In the genomic region with DNA sequence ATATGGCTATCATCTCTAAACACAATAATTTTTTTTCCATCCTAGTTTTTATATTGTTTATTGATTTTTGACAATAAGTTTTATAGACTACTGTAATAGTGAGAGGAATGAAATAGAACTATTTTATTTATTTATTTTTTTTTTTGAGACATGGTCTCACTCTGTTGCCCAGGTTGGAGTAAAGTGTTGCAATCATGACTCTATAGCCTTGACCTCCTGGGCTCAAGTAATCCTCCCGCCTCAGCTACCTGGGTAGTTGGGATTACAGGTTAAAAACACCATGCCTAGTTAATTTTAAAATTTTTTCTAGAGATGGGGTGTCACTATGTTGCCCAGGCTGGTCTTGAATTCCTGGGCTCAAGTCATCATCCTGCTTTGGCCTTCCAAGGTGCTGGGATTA, we compare ENCODE assay signal across 27 cellular contexts.
"Had no signal": no experiment of that assay in that cellular context is flagged by ENCODE, and none has a peak within 500 bp of the region (broad histone marks: within the 10 kb centered on the region; RNA-seq: fewer than 3 reads in every experiment).

No MANE protein-coding gene starts in this region.

- H3K4me1 ChIP-seq: stomach, suprapubic skin, testis, thyroid gland, tibial artery, tibial nerve, transverse colon, upper lobe of left lung, upper lobe of right lung, uterus, vagina had no signal

- H3K4me3 ChIP-seq: stomach, suprapubic skin, testis, thoracic aorta, thyroid gland, tibial artery, tibial nerve, transverse colon, upper lobe of left lung, upper lobe of right lung, uterus, vagina had no signal

- FAIRE-seq: urothelium cell line had no signal

- H3K36me3 ChIP-seq: suprapubic skin, thoracic aorta, thyroid gland, transverse colon, upper lobe of left lung, upper lobe of right lung, uterus, vagina had no signal

- ATAC-seq: stimulated activated effector memory CD8-positive, alpha-beta T cell treated with anti-CD3 and anti-CD28 coated beads, Interleukin-12 subunit alpha, Interleukin-12 subunit beta, amount 100 ng/mL, for 72 hours; stimulated activated memory B cell treated with anti-CD40 and anti-IgM and Interleukin-4, amounts not matched to agents 10 μg/mL and 1 μg/mL and 100 μg/mL, for 72 hours; stimulated activated naive B cell treated with anti-CD40 and anti-IgM and Interleukin-4, amounts not matched to agents 10 μg/mL and 1 μg/mL and 100 μg/mL, for 72 hours; stimulated activated naive CD8-positive, alpha-beta T cell treated with anti-CD3 and anti-CD28 coated beads, Interleukin-15, amount 100 ng/mL, for 72 hours; stimulated activated naive CD8-positive, alpha-beta T cell treated with anti-CD3 and anti-CD28 coated beads, Interleukin-15, Interleukin-2, amounts not matched to agents 100 U/mL and 50 U/mL, for 24 hours; upper lobe of right lung had no signal

- DNase-seq: stimulated activated CD4-positive, alpha-beta T cell treated with anti-CD3 and anti-CD28 coated beads, Interleukin-2, amount 100 ng/mL, for 48 hours; stimulated activated CD4-positive, alpha-beta T cell treated with anti-CD3 and anti-CD28 coated beads, Interleukin-4, amount 100 ng/mL, for 1 hour; stimulated activated CD4-positive, alpha-beta T cell treated with anti-CD3 and anti-CD28 coated beads, Interleukin-4, amount 100 ng/mL, for 24 hours; stimulated activated CD4-positive, alpha-beta T cell treated with anti-CD3 and anti-CD28 coated beads, Interleukin-4, amount 100 ng/mL, for 4 hours; stimulated activated CD8-positive, alpha-beta memory T cell treated with anti-CD3 and anti-CD28 coated beads, Interleukin-4, amount 100 ng/mL, for 48 hours; stimulated activated naive B cell treated with anti-CD40 and anti-IgM and Interleukin-4, amounts not matched to agents 10 μg/mL and 1 μg/mL and 100 μg/mL, for 72 hours; stimulated activated naive CD4-positive, alpha-beta T cell; stimulated activated naive CD4-positive, alpha-beta T cell treated with Interleukin-2 at 50 U/mL for 16 hours; stimulated activated naive CD8-positive, alpha-beta T cell treated with anti-CD3 and anti-CD28 coated beads, Interleukin-15, amount 100 ng/mL, for 72 hours; stimulated activated naive CD8-positive, alpha-beta T cell treated with anti-CD3 and anti-CD28 coated beads, Interleukin-15, Interleukin-2, amounts not matched to agents 100 U/mL and 50 U/mL, for 24 hours; stomach; substantia nigra; testis; thyroid gland; tibial artery; transverse colon; trophoblast cell; upper lobe of left lung; upper lobe of right lung; uterus had no signal

- H3K9me3 ChIP-seq: testis, thyroid gland, uterus had no signal

- H3K27ac ChIP-seq: stomach, suprapubic skin, testis, thoracic aorta, thyroid gland, tibial artery, tibial nerve, transverse colon, upper lobe of left lung, upper lobe of right lung, uterus, vagina had no signal

- H3K27me3 ChIP-seq: stomach, suprapubic skin, testis, thyroid gland, tibial artery, tibial nerve, transverse colon, upper lobe of left lung, upper lobe of right lung, uterus, vagina had no signal
